25 cellular contexts compared by ENCODE assay signal in genomic region chr3:169448501-169448900, GRCh38.
"Had no signal": no experiment of that assay in that cellular context is flagged by ENCODE, and none has a peak within 500 bp of the region (broad histone marks: within the 10 kb centered on the region; RNA-seq: fewer than 3 reads in every experiment).

No MANE protein-coding gene starts in this region.

- H3K4me1 ChIP-seq: gastrocnemius medialis, right lobe of liver, testis, transverse colon had no signal

- H3K27ac Mint-ChIP-seq: activated CD4-positive, alpha-beta memory T cell treated with anti-CD3 and anti-CD28 coated beads, Interleukin-2, amount 10 ng/mL, durations not matched to agents 7 days and 5 days; activated CD4-positive, alpha-beta T cell treated with anti-CD3 and anti-CD28 coated beads, Interleukin-2, amount 10 ng/mL, durations not matched to agents 7 days and 5 days; activated T-helper 17 cell treated with anti-CD3 and anti-CD28 coated beads, Interleukin-2, amount 50 U/mL, for 72 hours; mesothelial cell of epicardium; naive B cell; nephron progenitor cell; progenitor cell of endocrine pancreas had no signal

- H3K36me3 ChIP-seq: brain microvascular endothelial cell, gastrocnemius medialis, neutrophil, right lobe of liver, transverse colon had no signal

- H3K27ac ChIP-seq: brain microvascular endothelial cell, gastrocnemius medialis, neutrophil, right lobe of liver, testis, transverse colon had no signal

- H3K4me3 ChIP-seq: gastrocnemius medialis, right lobe of liver, testis, transverse colon had no signal

- ATAC-seq: activated T-cell treated with anti-CD3 and anti-CD28 coated beads, Interleukin-2, amount 50 U/mL, for 4 hours; activated T-helper 17 cell treated with anti-CD3 and anti-CD28 coated beads, Interleukin-2, amount 50 U/mL, for 72 hours; gastrocnemius medialis; left ventricle myocardium superior; right lobe of liver; stimulated activated naive CD8-positive, alpha-beta T cell treated with anti-CD3 and anti-CD28 coated beads, Interleukin-15, Interleukin-2, amounts not matched to agents 100 U/mL and 50 U/mL, for 24 hours had no signal

- H3K27me3 Mint-ChIP-seq: activated CD4-positive, alpha-beta memory T cell treated with anti-CD3 and anti-CD28 coated beads, Interleukin-2, amount 10 ng/mL, durations not matched to agents 7 days and 5 days; progenitor cell of endocrine pancreas had no signal

- H3K4me3 Mint-ChIP-seq: activated CD4-positive, alpha-beta memory T cell treated with anti-CD3 and anti-CD28 coated beads, Interleukin-2, amount 10 ng/mL, durations not matched to agents 7 days and 5 days; activated CD4-positive, alpha-beta T cell treated with anti-CD3 and anti-CD28 coated beads, Interleukin-2, amount 10 ng/mL, durations not matched to agents 7 days and 5 days; activated T-cell treated with anti-CD3 and anti-CD28 coated beads, Interleukin-2, amount 50 U/mL, for 4 hours; activated T-helper 17 cell treated with anti-CD3 and anti-CD28 coated beads, Interleukin-2, amount 50 U/mL, for 72 hours; mesothelial cell of epicardium; naive B cell; nephron progenitor cell had no signal

- H3K9me3 Mint-ChIP-seq: activated CD4-positive, alpha-beta memory T cell treated with anti-CD3 and anti-CD28 coated beads, Interleukin-2, amount 10 ng/mL, durations not matched to agents 7 days and 5 days; activated CD4-positive, alpha-beta T cell treated with anti-CD3 and anti-CD28 coated beads, Interleukin-2, amount 10 ng/mL, durations not matched to agents 7 days and 5 days; activated T-cell treated with anti-CD3 and anti-CD28 coated beads, Interleukin-2, amount 50 U/mL, for 4 hours had no signal

- H3K9me3 ChIP-seq: gastrocnemius medialis, neutrophil, right lobe of liver, testis, transverse colon had no signal

- DNase-seq: activated CD4-positive, alpha-beta memory T cell treated with anti-CD3 and anti-CD28 coated beads, Interleukin-2, amount 10 ng/mL, durations not matched to agents 7 days and 5 days; activated CD4-positive, alpha-beta T cell treated with anti-CD3 and anti-CD28 coated beads for 1 hour; activated CD4-positive, alpha-beta T cell treated with anti-CD3 and anti-CD28 coated beads, Interleukin-2, amount 10 ng/mL, durations not matched to agents 7 days and 5 days; activated gamma-delta T cell treated with Interleukin-2 at 50 U/mL for 16 hours; activated naive CD4-positive, alpha-beta T cell treated with anti-CD3 and anti-CD28 coated beads, Interleukin-2, amount 50 U/mL, for 16 hours; activated T-cell treated with anti-CD3 and anti-CD28 coated beads, Interleukin-2, amount 50 U/mL, for 4 hours; amniotic stem cell; brain microvascular endothelial cell; central memory CD4-positive, alpha-beta T cell; gastrocnemius medialis; glutamatergic neuron; islet precursor cell; left ventricle myocardium superior; naive B cell; nephron progenitor cell; right lobe of liver; stimulated activated CD4-positive, alpha-beta T cell treated with anti-CD3 and anti-CD28 coated beads, Interleukin-4, amount 100 ng/mL, for 1 hour; stimulated activated naive CD8-positive, alpha-beta T cell treated with anti-CD3 and anti-CD28 coated beads, Interleukin-15, Interleukin-2, amounts not matched to agents 100 U/mL and 50 U/mL, for 24 hours; T-helper 2 cell; testis; transverse colon had no signal

- H3K4me1 Mint-ChIP-seq: activated CD4-positive, alpha-beta memory T cell treated with anti-CD3 and anti-CD28 coated beads, Interleukin-2, amount 10 ng/mL, durations not matched to agents 7 days and 5 days; activated CD4-positive, alpha-beta T cell treated with anti-CD3 and anti-CD28 coated beads, Interleukin-2, amount 10 ng/mL, durations not matched to agents 7 days and 5 days; activated T-helper 17 cell treated with anti-CD3 and anti-CD28 coated beads, Interleukin-2, amount 50 U/mL, for 72 hours; naive B cell had no signal

- H3K27me3 ChIP-seq: brain microvascular endothelial cell, gastrocnemius medialis, neutrophil, right lobe of liver, testis, transverse colon had no signal
